Comparison of ENCODE assay signal across 18 cellular contexts in genomic region chr2:154794328-154794870, GRCh38.
"Had no signal": no experiment of that assay in that cellular context is flagged by ENCODE, and none has a peak within 500 bp of the region (broad histone marks: within the 10 kb centered on the region; RNA-seq: fewer than 3 reads in every experiment).

No MANE protein-coding gene starts in this region.

- H3K27ac ChIP-seq: colonic mucosa, esophagus squamous epithelium, hepatocyte, pancreas, prostate gland, right lobe of liver, tibial artery, upper lobe of left lung, uterus had no signal

- H3K36me3 ChIP-seq: colonic mucosa, esophagus squamous epithelium, pancreas, prostate gland, right lobe of liver, tibial artery, upper lobe of left lung, uterus had no signal

- H3K4me3 ChIP-seq: colonic mucosa, esophagus squamous epithelium, hepatocyte, pancreas, prostate gland, right lobe of liver, tibial artery, upper lobe of left lung, uterus had no signal

- H3K27me3 ChIP-seq: colonic mucosa, esophagus squamous epithelium, hepatocyte, pancreas, right lobe of liver, tibial artery, upper lobe of left lung, uterus had no signal

- DNase-seq: colonic mucosa; dermis blood vessel endothelial cell; esophagus squamous epithelium; foreskin fibroblast; kidney glomerular epithelial cell; natural killer cell; pancreas; retina; right lobe of liver; stimulated activated CD4-positive, alpha-beta T cell treated with anti-CD3 and anti-CD28 coated beads, Interleukin-4, amount 100 ng/mL, for 1 hour; stimulated activated CD8-positive, alpha-beta memory T cell treated with anti-CD3 and anti-CD28 coated beads, Interleukin-4, amount 100 ng/mL, for 48 hours; stimulated activated naive CD8-positive, alpha-beta T cell treated with anti-CD3 and anti-CD28 coated beads, Interleukin-15, Interleukin-2, amounts not matched to agents 100 U/mL and 50 U/mL, for 24 hours; tibial artery; upper lobe of left lung; uterus had no signal

- H3K9me3 ChIP-seq: colonic mucosa, esophagus squamous epithelium, pancreas, prostate gland, right lobe of liver, tibial artery, upper lobe of left lung, uterus had no signal

- H3K4me2 ChIP-seq: hepatocyte had no signal

- H3K4me1 ChIP-seq: colonic mucosa, esophagus squamous epithelium, pancreas, prostate gland, right lobe of liver, upper lobe of left lung, uterus had no signal

- H2AFZ ChIP-seq: hepatocyte had no signal

- H3K79me2 ChIP-seq: hepatocyte had no signal

- ATAC-seq: natural killer cell; pancreas; right lobe of liver; stimulated activated effector memory CD8-positive, alpha-beta T cell treated with anti-CD3 and anti-CD28 coated beads, Interleukin-12 subunit alpha, Interleukin-12 subunit beta, amount 100 ng/mL, for 72 hours; stimulated activated naive CD8-positive, alpha-beta T cell treated with anti-CD3 and anti-CD28 coated beads, Interleukin-15, Interleukin-2, amounts not matched to agents 100 U/mL and 50 U/mL, for 24 hours had no signal
